In the genomic region with DNA sequence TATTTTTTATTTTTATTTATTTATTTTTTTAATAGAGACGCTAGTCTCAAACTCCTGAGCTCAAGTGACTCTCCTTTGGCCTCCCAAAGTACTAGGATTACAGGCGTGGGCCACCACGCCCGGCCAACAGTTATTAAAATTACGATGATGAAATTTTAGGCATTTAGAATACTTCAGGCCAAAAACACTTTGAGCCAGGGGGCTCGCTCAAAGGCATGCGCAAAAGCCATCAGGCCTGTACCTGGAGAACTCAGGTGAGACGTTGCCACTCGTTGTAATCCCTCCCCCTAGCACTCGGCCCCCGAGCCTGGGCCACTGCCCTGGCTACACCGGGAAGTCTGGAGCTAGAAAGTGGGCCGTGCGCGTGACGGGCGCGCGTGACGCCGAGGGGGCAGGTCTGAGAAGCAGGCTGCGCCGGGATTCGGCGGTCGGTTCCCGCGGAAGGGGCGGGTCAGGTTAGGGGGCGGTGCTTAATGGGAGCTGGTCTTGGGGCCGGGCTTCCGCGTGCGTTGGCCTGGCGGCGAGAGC, we compare ENCODE assay signal across 8 cellular contexts. TPM values are rescaled to one million over a fixed set of nuclear protein-coding genes. Genes with fewer than 3 reads are reported as not detected.
DNase-seq lines count a peak whose midpoint lies in the region; ATAC-seq and FAIRE-seq lines count a peak whose summit lies in the region.

No MANE protein-coding gene starts in this region.

- peaks cover 5% of the 10 kb centered on the region for H3K4me1 ChIP-seq in mesodermal cell (ENCODE audit: control insufficient read depth, insufficient read depth, low read length, poor library complexity, severe bottlenecking)

- peak overlapping the region; percentile 78 for H3K27ac ChIP-seq in mesodermal cell (ENCODE audit: low read depth, low read length, severe bottlenecking)

- peaks cover 3% of the 10 kb centered on the region for H3K36me3 ChIP-seq in mesodermal cell (ENCODE audit: control insufficient read depth, insufficient read depth, low read length)

- peak; percentile 88 for ATAC-seq in GM21390 (IDR thresholded peaks at IDR 0.05; ENCODE audit: unreplicated experiment)

- FAIRE-seq in endometrium (lab: Jason Lieb, UNC): peak; percentile 15

- peak overlapping the region; percentile 41 for H3K4me3 ChIP-seq in mesodermal cell (ENCODE audit: extremely low read depth, insufficient read depth, low read length, poor library complexity, severe bottlenecking)

- H3K9me3 ChIP-seq in mesodermal cell (ENCODE audit: control insufficient read depth, low read length): no peaks in the 10 kb centered on the region

- 5 to 11% methylated on average over 25 to 27 of the region's 36 CpGs for WGBS in mesodermal cell (ENCODE audit: insufficient coverage in 2 of 2), 2 experiments

- DNase-seq in Caki2 (ENCODE audit: low read depth) (peak; percentile 95), HUDEP-2 (lab: John Stamatoyannopoulos, UW; ENCODE audit: unreplicated experiment in 76 of 76) (peak; percentile 22 to 100 (median 97)), NOMO-1 treated with dmso at 0.1 percent for 144 hours (lab: John Stamatoyannopoulos, UW; ENCODE audit: unreplicated experiment) (peak; percentile 94)
- DNase-seq in activated CD8-positive, alpha-beta memory T cell treated with anti-CD3 and anti-CD28 coated beads, Interleukin-2, amount 50 U/mL, for 24 hours (ENCODE audit: extremely low read depth): peak; percentile 96
- peak; percentile 97 for DNase-seq in stimulated activated CD8-positive, alpha-beta memory T cell treated with anti-CD3 and anti-CD28 coated beads, Interleukin-15, amount 100 ng/mL, for 24 hours (ENCODE audit: low read depth)

- in situ Hi-C loops in Caki2 (cut with HindIII; ENCODE audit: low pct_unique_long_range_greater_than_20kb, low sequenced_read_pairs): no loop called here

RNA-seq across cellular contexts. Expression of gene CBFA2T2, which starts 0.3 kb away (rescaled TPM):
- total RNA-seq in Caki2 (2014; rRNA removed; shearing (Covaris generic); ENCODE audit: low replicate concordance): 51.9 and 56.1 TPM in 2 replicates
- 21.5 TPM for polyA plus RNA-seq in mesodermal cell (2013, experiment 1 of 2)
- polyA plus RNA-seq in mesodermal cell (2013, experiment 2 of 2): 18.1 TPM

RNA-seq across cellular contexts. Expression of gene SNTA1, which starts 46.0 kb away (rescaled TPM):
- total RNA-seq in Caki2 (2014; rRNA removed; shearing (Covaris generic); ENCODE audit: low replicate concordance): 49.5 and 52.1 TPM in 2 replicates
- polyA plus RNA-seq in mesodermal cell (2013, experiment 1 of 2): 10.5 TPM
- polyA plus RNA-seq in mesodermal cell (2013, experiment 2 of 2): 9.2 TPM

Comparison
In these comparisons a context has a peak if more than half of its experiments do, and no peak if none do; other contexts are left out.
1. Peak in every context shown above with its lines: DNase-seq, ATAC-seq, H3K4me3 ChIP-seq and H3K27ac ChIP-seq.